Comparison of ENCODE assay signal across 19 cellular contexts in genomic region chr1:29284286-29284960, GRCh38. TPM values are rescaled to one million over a fixed set of nuclear protein-coding genes. Genes with fewer than 3 reads are reported as not detected.
DNase-seq lines count a peak whose midpoint lies in the region; TF ChIP-seq lines count a peak whose summit lies in the region.
"Had no signal": no experiment of that assay in that cellular context is flagged by ENCODE, and none has a peak within 500 bp of the region (broad histone marks: within the 10 kb centered on the region; RNA-seq: fewer than 3 reads in every experiment).

No MANE protein-coding gene starts in this region.

- H3K9me3 ChIP-seq in NT2/D1 (ENCODE audit: insufficient read depth, low read length) (no peaks in the 10 kb centered on the region), neuronal stem cell (replicated peaks in 1 of 2; ENCODE audit: control insufficient read depth in 2 of 2, insufficient read depth in 1 of 2, low read depth in 1 of 2, low read length in 2 of 2) (no peaks in the 10 kb centered on the region)
- H3K9me3 ChIP-seq: A549 had no signal

- H3K36me3 ChIP-seq in NT2/D1 (ENCODE audit: insufficient read depth, insufficient read length, low read length) (peaks cover 21% of the 10 kb centered on the region), neuronal stem cell (replicated peaks in 1 of 2; ENCODE audit: control insufficient read depth in 2 of 2, insufficient read depth in 2 of 2, low read length in 2 of 2) (peaks cover 0 to 1% of the 10 kb centered on the region in 2 donors)

- no peak overlapping the region for H2BK12ac ChIP-seq in neuronal stem cell (ENCODE audit: low read length)

- H3K4me1 ChIP-seq in NT2/D1 (ENCODE audit: insufficient read depth, insufficient read length) (peaks cover 36% of the 10 kb centered on the region), neuronal stem cell (ENCODE audit: control insufficient read depth in 2 of 2, insufficient read depth in 1 of 2, low read depth in 1 of 2, low read length in 2 of 2) (peaks cover 0 to 24% of the 10 kb centered on the region in 2 donors)

- no peak overlapping the region for H3K4ac ChIP-seq in neuronal stem cell (ENCODE audit: low read length)

- H2BK5ac ChIP-seq in neuronal stem cell (ENCODE audit: low read length) = no peak overlapping the region

- no peak overlapping the region for H2AFZ ChIP-seq in neuronal stem cell (ENCODE audit: low read length)
- H2AFZ ChIP-seq: GM23248, PC-9 had no signal

- TF ChIP-seq CTCF in 22Rv1 (IDR thresholded peaks at IDR 0.05) (no peak), endothelial cell (IDR thresholded peaks at IDR 0.05; ENCODE audit: unreplicated experiment) (no peak)

- peak overlapping the region; percentile 75 for H3K4me2 ChIP-seq in neuronal stem cell (ENCODE audit: insufficient read depth, low read length, poor library complexity, severe bottlenecking)
- H3K4me2 ChIP-seq: PC-9 had no signal

- no peak for DNase-seq in NT2/D1 (ENCODE audit: low read depth, low spot score)
- DNase-seq in endothelial cell (ENCODE audit: low spot score) = no peak
- no peak for DNase-seq in neuronal stem cell (ENCODE audit: low spot score)
- no peak for DNase-seq in H4 (ENCODE audit: low spot score)
- no peak for DNase-seq in DMS79 (lab: John Stamatoyannopoulos, UW)
- DNase-seq in stimulated activated CD4-positive, alpha-beta T cell treated with anti-CD3 and anti-CD28 coated beads, Interleukin-2, amount 100 ng/mL, for 24 hours = no peak
- DNase-seq in NCI-H1092 treated with DMSO at 0.1 percent for 48 hours (lab: John Stamatoyannopoulos, UW) = no peak
- DNase-seq: CD4-positive, CD25-positive, alpha-beta regulatory T cell; DMS53; GM23248; KG1; NCI-H1048; NCI-H2227 treated with DMSO at 0.1 percent for 48 hours; NCI-H526 treated with DMSO at 0.1 percent for 48 hours; NK-92 treated with Interleukin-12 subunit alpha and Interleukin-12 subunit beta, amount 100 ng/mL, for 24 hours; PC-9 had no signal

- no peak overlapping the region for H2BK120ac ChIP-seq in neuronal stem cell (ENCODE audit: low read depth, low read length)

- H3K27ac Mint-ChIP-seq in endothelial cell (ENCODE audit: unreplicated experiment) = no peak overlapping the region
- H3K27ac Mint-ChIP-seq: CD4-positive, CD25-positive, alpha-beta regulatory T cell had no signal

- H3K79me1 ChIP-seq in neuronal stem cell (ENCODE audit: low read depth, low read length) = no peaks in the 10 kb centered on the region

- peaks cover 6% of the 10 kb centered on the region for H3K4me1 Mint-ChIP-seq in endothelial cell (ENCODE audit: unreplicated experiment)

- peak overlapping the region; percentile 79 for H2AK5ac ChIP-seq in neuronal stem cell (ENCODE audit: low read depth, low read length)

- peak overlapping the region; percentile 53 for H4K8ac ChIP-seq in neuronal stem cell (ENCODE audit: low read depth, low read length)

- H2BK15ac ChIP-seq in neuronal stem cell (ENCODE audit: low read length) = no peak overlapping the region

- peaks cover 10% of the 10 kb centered on the region for H3K27me3 Mint-ChIP-seq in endothelial cell (ENCODE audit: unreplicated experiment)

- H3K36me3 Mint-ChIP-seq in endothelial cell (ENCODE audit: low read depth, unreplicated experiment) = peaks cover 3% of the 10 kb centered on the region
- H3K36me3 Mint-ChIP-seq: CD4-positive, CD25-positive, alpha-beta regulatory T cell had no signal

- no peak overlapping the region for H3K14ac ChIP-seq in neuronal stem cell (ENCODE audit: low read length)

- H3K9ac ChIP-seq in NT2/D1 (ENCODE audit: insufficient read length, low read depth) = peak overlapping the region; percentile 65
- H3K9ac ChIP-seq in neuronal stem cell (ENCODE audit: low read depth, low read length, poor library complexity) = no peak overlapping the region
- H3K9ac ChIP-seq: GM23248 had no signal

- no peaks in the 10 kb centered on the region for H3K27me3 ChIP-seq in NT2/D1 (ENCODE audit: insufficient read depth, insufficient read length)
- H3K27me3 ChIP-seq in neuronal stem cell (ENCODE audit: control insufficient read depth in 3 of 3, insufficient read depth in 3 of 3, low read depth in 1 of 3, low read length in 3 of 3) = no peaks in the 10 kb centered on the region

- peak overlapping the region; percentile 89 for H3K18ac ChIP-seq in neuronal stem cell (ENCODE audit: low read length)

- no peaks in the 10 kb centered on the region for H3K9me3 Mint-ChIP-seq in endothelial cell (ENCODE audit: unreplicated experiment)

- H3K27ac ChIP-seq in 22Rv1 = peak overlapping the region; percentile 62; the same call in 1 of the 2 replicates
- H3K27ac ChIP-seq in neuronal stem cell (replicated peaks; ENCODE audit: low read length) = no peak overlapping the region
- H3K27ac ChIP-seq: GM23248, PC-9 had no signal

- H3K4me3 ChIP-seq in NT2/D1 (ENCODE audit: insufficient read length, low read depth) = no peak overlapping the region
- H3K4me3 ChIP-seq in neuronal stem cell (ENCODE audit: low read length in 2 of 2) = peak overlapping the region in 1 of 2 donors; percentile 29
- H3K4me3 ChIP-seq: GM12878, GM23248, PC-9 had no signal

- peak overlapping the region; percentile 78 for H3K4me3 Mint-ChIP-seq in endothelial cell (ENCODE audit: unreplicated experiment)
- H3K4me3 Mint-ChIP-seq: CD4-positive, CD25-positive, alpha-beta regulatory T cell had no signal

- no peak overlapping the region for H3K23ac ChIP-seq in neuronal stem cell (ENCODE audit: low read depth, low read length, poor library complexity)

- H4K91ac ChIP-seq in neuronal stem cell (ENCODE audit: low read depth, low read length, poor library complexity) = no peak overlapping the region

- WGBS in neuronal stem cell (ENCODE audit: extremely low coverage in 2 of 2, insufficient read length in 2 of 2, insufficient replicate concordance in 1 of 2), 2 donors = no CpG with 5 or more reads among the region's 8 CpGs

RNA-seq across cellular contexts. Expression of gene PTPRU, which starts 48.1 kb away (rescaled TPM):
- 19.0 TPM for total RNA-seq in endothelial cell (ENCODE audit: unreplicated experiment)
- 25.9 TPM for polyA plus RNA-seq in neuronal stem cell (2013, experiment 1 of 2)
- polyA plus RNA-seq in neuronal stem cell (2013, experiment 2 of 2) = 26.2 TPM
- 16.2 and 18.3 TPM in 2 replicates for total RNA-seq in H4 (2014; rRNA removed; shearing (Covaris generic))
- total RNA-seq: CD4-positive, CD25-positive, alpha-beta regulatory T cell had no signal
- polyA plus RNA-seq: CD4-positive, CD25-positive, alpha-beta regulatory T cell had no signal

RNA-seq across cellular contexts. Expression of gene MECR, which starts 53.7 kb away (rescaled TPM):
- 20.2 TPM for total RNA-seq in endothelial cell (ENCODE audit: unreplicated experiment)
- 19.8 TPM for polyA plus RNA-seq in neuronal stem cell (2013, experiment 1 of 2)
- 19.0 TPM for polyA plus RNA-seq in neuronal stem cell (2013, experiment 2 of 2)
- 29.0 and 32.3 TPM in 2 replicates for total RNA-seq in H4 (2014; rRNA removed; shearing (Covaris generic))
